8 cellular contexts compared by ENCODE assay signal in genomic region chr12:49200882-49201594, GRCh38. TPM values are rescaled to one million over a fixed set of nuclear protein-coding genes. Genes with fewer than 3 reads are reported as not detected.
DNase-seq lines count a peak whose midpoint lies in the region; ATAC-seq and TF ChIP-seq lines count a peak whose summit lies in the region.

No MANE protein-coding gene starts in this region.

- H3K27ac ChIP-seq in RWPE2 (ENCODE audit: poor library complexity, severe bottlenecking) (peak overlapping the region; percentile 49), lower lobe of right lung (peak overlapping the region; percentile 78), thyroid gland (peak overlapping the region in 2 of 3 donors; percentile 33 to 81)

- in situ Hi-C loops in G401 (cut with HindIII; ENCODE audit: low sequenced_read_pairs): no loop called here

- no peak for TF ChIP-seq POLR2A in thyroid gland (IDR thresholded peaks at IDR 0.05)

- 15 to 20% methylated on average over 4 of the region's 4 CpGs for WGBS in thyroid gland, 2 donors

- ATAC-seq in RWPE2 (ENCODE audit: low read depth): peak; percentile 68
- peak; percentile 70 to 90 for ATAC-seq in lower lobe of right lung
- ATAC-seq in GM19324 (IDR thresholded peaks at IDR 0.05; ENCODE audit: low FRiP score, unreplicated experiment): no peak
- ATAC-seq in HG03521 (IDR thresholded peaks at IDR 0.05; ENCODE audit: unreplicated experiment): no peak

- peaks cover 28% of the 10 kb centered on the region for H3K4me1 ChIP-seq in RWPE2 (ENCODE audit: insufficient read depth, poor library complexity, severe bottlenecking)
- H3K4me1 ChIP-seq in lower lobe of right lung: peaks cover 18% of the 10 kb centered on the region
- peaks cover 11 to 16% of the 10 kb centered on the region in 2 donors for H3K4me1 ChIP-seq in thyroid gland

- intact Hi-C loops in lower lobe of right lung (cut with DNase I): no loop called here
- intact Hi-C loops in thyroid gland (cut with DNase I): no loop called here

- H3K27me3 ChIP-seq in RWPE2 (ENCODE audit: insufficient read depth, poor library complexity, severe bottlenecking) (no peaks in the 10 kb centered on the region), lower lobe of right lung (ENCODE audit: low read depth) (no peaks in the 10 kb centered on the region), thyroid gland (no peaks in the 10 kb centered on the region)

- DNase-seq in G401 (ENCODE audit: low spot score) (peak; percentile 90), NAMALWA (ENCODE audit: low spot score) (peak; percentile 91), RWPE2 (ENCODE audit: low spot score) (no peak), dermis blood vessel endothelial cell (peak; percentile 84), lower lobe of right lung (no peak), thyroid gland (no peak)

- H3K4me3 ChIP-seq in RWPE2 (ENCODE audit: severe bottlenecking) (no peak overlapping the region), lower lobe of right lung (no peak overlapping the region), thyroid gland (replicated peaks in 1 of 3) (no peak overlapping the region)

- H3K9me3 ChIP-seq in RWPE2 (ENCODE audit: severe bottlenecking) (no peaks in the 10 kb centered on the region), lower lobe of right lung (no peaks in the 10 kb centered on the region), thyroid gland (no peaks in the 10 kb centered on the region)

- TF ChIP-seq CTCF in RWPE2 (IDR thresholded peaks at IDR 0.05; ENCODE audit: poor library complexity, severe bottlenecking): no peak
- no peak for TF ChIP-seq CTCF in lower lobe of right lung (IDR thresholded peaks at IDR 0.05)
- TF ChIP-seq CTCF in thyroid gland (IDR thresholded peaks at IDR 0.05): no peak

- no peaks in the 10 kb centered on the region for H3K36me3 ChIP-seq in RWPE2 (ENCODE audit: low read depth)
- H3K36me3 ChIP-seq in lower lobe of right lung: no peaks in the 10 kb centered on the region
- no peaks in the 10 kb centered on the region for H3K36me3 ChIP-seq in thyroid gland

RNA-seq across cellular contexts. Expression of gene TUBA1A, which starts 12.2 kb away (rescaled TPM):
- 446 and 521 TPM in 2 replicates for total RNA-seq in G401 (2014; rRNA removed; shearing (Covaris generic))
- total RNA-seq in dermis blood vessel endothelial cell (642 and 821 TPM in 2 replicates), lower lobe of right lung (120 TPM), thyroid gland (10 to 100 TPM; 24.6 to 64.4 (median 32.1) TPM)

Comparison
In these comparisons a context has a peak if more than half of its experiments do, and no peak if none do; other contexts are left out.
1. DNase-seq: peak in G401 (single experiment), NAMALWA (single experiment) and dermis blood vessel endothelial cell (single experiment); none in RWPE2 (single experiment), lower lobe of right lung (single experiment) and thyroid gland (0 of 2).
2. ATAC-seq: peak in RWPE2 (single experiment) and lower lobe of right lung (2 of 2); none in GM19324 (single experiment) and HG03521 (single experiment).
3. Peak in every context shown above with its lines, with median percentiles within 50 percentile points of each other: H3K27ac ChIP-seq.